ENCODE assay signal across 9 cellular contexts in genomic region chr10:62732841-62733653, GRCh38.
A peak's percentile ranks its signal among the peaks of the same experiment; 100 is the strongest.
DNase-seq lines count a peak whose midpoint lies in the region; ATAC-seq, FAIRE-seq and TF ChIP-seq lines count a peak whose summit lies in the region.
"Had no signal": no experiment of that assay in that cellular context is flagged by ENCODE, and none has a peak within 500 bp of the region (broad histone marks: within the 10 kb centered on the region; RNA-seq: fewer than 3 reads in every experiment).

No MANE protein-coding gene starts in this region.

- TSS peak; percentile 96 for BruUV-seq in GM12878 (replicated peaks; lab: Mats Ljungman, UMichigan)

- H3K79me2 ChIP-seq in GM12878 (ENCODE audit: control insufficient read depth, insufficient read depth, low read length) = no peaks in the 10 kb centered on the region

- intact Hi-C loops in GM12878 (cut with micrococcal nuclease; ENCODE audit: unreplicated experiment) = loop anchor here (1.0 to 2.0 kb wide), 9 partner anchors 22 to 122 kb away; no protein-coding TSS in a partner anchor

- peak overlapping the region; percentile 9 for H2AFZ ChIP-seq in GM12878 (ENCODE audit: control insufficient read depth, low read depth, low read length)

- DNase-seq in RWPE2 (ENCODE audit: low spot score) (no peak), GM12878 (ENCODE audit: low read depth, low spot score) (peak; percentile 94), dedifferentiated amniotic fluid mesenchymal stem cell (ENCODE audit: extremely low spot score) (no peak), HuH-7 (ENCODE audit: low spot score) (no peak), mucosa of gallbladder (ENCODE audit: low spot score) (no peak)
- peak; percentile 33 for DNase-seq in stimulated activated CD8-positive, alpha-beta memory T cell treated with anti-CD3 and anti-CD28 coated beads, Interleukin-12 subunit alpha, Interleukin-12 subunit beta, amount 100 ng/mL, for 1 hour (ENCODE audit: low read depth)

- no peaks in the 10 kb centered on the region for H4K20me1 ChIP-seq in GM12878 (ENCODE audit: control insufficient read depth, insufficient read depth)

- peak; percentile 83 for ATAC-seq in GM18870 (IDR thresholded peaks at IDR 0.05; ENCODE audit: unreplicated experiment)
- ATAC-seq in HG02973 (IDR thresholded peaks at IDR 0.05; ENCODE audit: unreplicated experiment) = peak; percentile 80
- ATAC-seq in RWPE2 (ENCODE audit: low read depth) = peak; percentile 95
- peak; percentile 83 for ATAC-seq in GM12878

- H3K4me1 ChIP-seq in RWPE2 (ENCODE audit: insufficient read depth, poor library complexity, severe bottlenecking) = peaks cover 14% of the 10 kb centered on the region
- H3K4me1 ChIP-seq in GM12878 (ENCODE audit: control insufficient read depth, insufficient read depth, low read length) = peaks cover 50% of the 10 kb centered on the region

- RAD21 ChIA-PET in GM12878 (lab: Charles Lee; ENCODE audit: unreplicated experiment) = interaction anchor here (0.7 to 8.2 kb wide), 42 partner anchors 8 to 898 kb away, joined by 3 to 141 read pairs (median 6); partner anchors contain the start of genes ADO and EGR2

- POLR2A ChIA-PET in GM12878 (lab: Charles Lee) = interaction anchor here (1.2 to 6.5 kb wide), 20 partner anchors 9 to 98 kb away, joined by 3 to 43 read pairs (median 8); partner anchors contain the start of genes ADO and EGR2

- TF ChIP-seq CTCF in RWPE2 (IDR thresholded peaks at IDR 0.05; ENCODE audit: poor library complexity, severe bottlenecking) (no peak), GM12878 (IDR thresholded peaks at IDR 0.05 in 2 of 3, conservative IDR thresholded peaks at IDR 0.05 in 1 of 3; ENCODE audit: control insufficient read depth in 2 of 3, extremely low read depth in 1 of 3, insufficient read depth in 1 of 3, low read depth in 3 of 3, low read length in 3 of 3) (no peak)

- H3K9me3 ChIP-seq in RWPE2 (ENCODE audit: severe bottlenecking) = no peaks in the 10 kb centered on the region
- H3K9me3 ChIP-seq in GM12878 (replicated peaks; ENCODE audit: control insufficient read depth, insufficient read depth, low read length) = no peaks in the 10 kb centered on the region

- H3K27me3 ChIP-seq in RWPE2 (ENCODE audit: insufficient read depth, poor library complexity, severe bottlenecking) (no peaks in the 10 kb centered on the region), GM12878 (replicated peaks in 1 of 2; ENCODE audit: control insufficient read depth in 2 of 2, insufficient read depth in 2 of 2, low read length in 1 of 2) (no peaks in the 10 kb centered on the region)

- SMC1A ChIA-PET in GM12878 (lab: Charles Lee; ENCODE audit: uncharacterized antibody, unreplicated experiment) = interaction anchor here (0.9 to 8.7 kb wide), 36 partner anchors 8 to 206 kb away, joined by 3 to 128 read pairs (median 16); partner anchors contain the start of genes ADO and EGR2

- peak; percentile 27 for FAIRE-seq in GM12878 (lab: Jason Lieb, UNC)

- TF ChIP-seq RAD21 in GM12878 (IDR thresholded peaks at IDR 0.05; ENCODE audit: insufficient read depth, low read depth, low read length) = peak; percentile 38; the same call in 1 of the 2 replicates

- H3K36me3 ChIP-seq in RWPE2 (ENCODE audit: low read depth) (no peaks in the 10 kb centered on the region), GM12878 (ENCODE audit: control insufficient read depth in 2 of 2, insufficient read depth in 2 of 2, low read length in 1 of 2) (no peaks in the 10 kb centered on the region)

- TF ChIP-seq EP300 in GM12878 (IDR thresholded peaks at IDR 0.05; ENCODE audit: borderline replicate concordance in 1 of 2, control insufficient read depth in 1 of 2, low read depth in 2 of 2, low read length in 2 of 2) = peak; percentile 83 to 87; a peak in 3 of 4 replicates

- H3K4me2 ChIP-seq in GM12878 (ENCODE audit: control insufficient read depth, insufficient read depth) = peak overlapping the region; percentile 85

- H3K27ac ChIP-seq in RWPE2 (ENCODE audit: poor library complexity, severe bottlenecking) (no peak overlapping the region), GM12878 (ENCODE audit: control insufficient read depth, insufficient read depth) (peak overlapping the region; percentile 93)
- H3K27ac ChIP-seq: VCaP had no signal

- TF ChIP-seq POLR2A in GM12878 (IDR thresholded peaks at IDR 0.05; ENCODE audit: low read depth, low read length) = no peak; the same call in 1 of the 2 replicates

- peak overlapping the region; percentile 50 for H3K9ac ChIP-seq in GM12878 (ENCODE audit: control insufficient read depth, insufficient read depth, low read length)

- 2% methylated on average over 7 of the region's 7 CpGs for WGBS in GM12878 (ENCODE audit: insufficient coverage, insufficient replicate concordance, low lambda C conversion rate, missing lambda C conversion rate)

- H3K4me3 ChIP-seq in RWPE2 (ENCODE audit: severe bottlenecking) (no peak overlapping the region), GM12878 (peak overlapping the region; percentile 41; the same call in 1 of the 2 replicates)

- CTCF ChIA-PET in GM12878 (lab: Yijun Ruan, JAX) = interaction anchor here (0.6 to 5.6 kb wide), 30 partner anchors 11 to 295 kb away, joined by 3 to 48 read pairs (median 6); partner anchors contain the start of gene EGR2

- in situ Hi-C loops in GM12878 (cut with MboI) = no loop called here

TF ChIP-seq in GM12878, 131 proteins besides CTCF, POLR2A, EP300 and RAD21 (continues in another document):
- peak; percentile 97 for TF ChIP-seq BCL11A (IDR thresholded peaks at IDR 0.05; ENCODE audit: low read depth, low read length)
- peak; percentile 33 for TF ChIP-seq SMAD1 (IDR thresholded peaks at IDR 0.05; ENCODE audit: low read depth, partially characterized antibody)
- peak; percentile 94 for TF ChIP-seq ATF2 (IDR thresholded peaks at IDR 0.05; ENCODE audit: low read length)
- no peak for TF ChIP-seq E4F1 (IDR thresholded peaks at IDR 0.05; ENCODE audit: borderline replicate concordance, partially characterized antibody)
- peak; percentile 98 for TF ChIP-seq RELB (IDR thresholded peaks at IDR 0.05; ENCODE audit: low read depth)
- TF ChIP-seq LARP7 (IDR thresholded peaks at IDR 0.05) = no peak
- no peak; the same call in 1 of the 2 replicates for TF ChIP-seq MXI1 (IDR thresholded peaks at IDR 0.05; ENCODE audit: low read depth, low read length)
- peak; percentile 91; the same call in 1 of the 2 replicates for TF ChIP-seq CBX5 (IDR thresholded peaks at IDR 0.05; ENCODE audit: low read depth)
- no peak for TF ChIP-seq POLR2AphosphoS2 (IDR thresholded peaks at IDR 0.05; ENCODE audit: low read depth, low read length)
- peak; percentile 55; the same call in 1 of the 2 replicates for TF ChIP-seq TCF3 (IDR thresholded peaks at IDR 0.05; ENCODE audit: borderline replicate concordance, insufficient read depth, low read depth, low read length)
- TF ChIP-seq ASH2L (IDR thresholded peaks at IDR 0.05; ENCODE audit: borderline replicate concordance, low read depth) = peak; percentile 58; the same call in 1 of the 2 replicates
- no peak for TF ChIP-seq CHD4 (IDR thresholded peaks at IDR 0.05)

Comparison
In these comparisons a context has a peak if more than half of its experiments do, and no peak if none do; other contexts are left out.
1. DNase-seq: peak in GM12878 (single experiment) and stimulated activated CD8-positive, alpha-beta memory T cell treated with anti-CD3 and anti-CD28 coated beads, Interleukin-12 subunit alpha, Interleukin-12 subunit beta, amount 100 ng/mL, for 1 hour (single experiment); none in RWPE2 (single experiment), dedifferentiated amniotic fluid mesenchymal stem cell (single experiment), HuH-7 (single experiment) and mucosa of gallbladder (single experiment).
2. Peak in every context shown above with its lines, with median percentiles within 50 percentile points of each other: ATAC-seq.